13 cellular contexts compared by ENCODE assay signal in the genomic region with DNA sequence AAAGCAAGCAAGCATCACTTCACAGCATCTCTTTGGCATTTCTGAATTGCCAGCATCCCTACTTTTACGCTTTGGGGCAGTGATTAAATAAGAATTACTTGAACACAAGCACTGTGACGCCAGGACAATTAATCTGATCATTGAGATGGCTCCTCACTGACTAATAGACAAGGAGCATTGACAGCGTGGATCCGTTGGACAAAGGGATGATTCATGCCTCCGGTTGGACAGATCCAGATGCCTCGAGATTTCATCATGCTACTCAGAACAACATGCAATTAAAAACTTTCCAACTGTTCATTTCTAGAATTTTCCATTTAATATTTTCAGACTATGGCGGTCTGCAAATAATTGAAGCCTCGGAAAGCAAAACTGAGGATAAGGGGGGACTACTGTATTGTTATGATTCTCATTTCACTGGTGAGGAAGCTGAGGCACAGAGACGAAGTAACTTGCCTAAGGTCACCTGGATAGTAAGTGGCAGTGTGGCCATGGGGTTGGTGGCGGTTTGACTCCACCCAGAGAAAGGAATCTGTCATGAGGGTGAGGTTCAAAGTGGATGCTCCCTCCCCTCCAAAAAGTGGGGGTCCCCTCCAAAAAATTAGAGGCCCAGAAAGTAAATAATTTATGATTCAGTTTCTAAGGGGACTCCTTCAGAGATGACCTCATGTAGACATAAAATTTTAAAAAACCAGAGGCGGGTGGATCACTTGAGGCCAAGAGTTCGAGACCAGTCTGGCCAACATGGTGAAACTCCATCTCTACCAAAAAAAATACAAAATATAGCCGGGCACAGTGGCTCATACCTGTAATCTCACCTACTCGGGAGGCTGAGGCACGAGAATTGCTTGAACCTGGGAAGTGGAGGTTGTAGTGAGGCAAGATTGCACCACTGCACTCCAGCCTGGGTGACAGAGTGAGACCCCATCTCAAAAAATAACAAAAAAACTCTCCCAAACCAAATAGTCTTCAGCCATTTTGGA. TPM values are rescaled to one million over a fixed set of nuclear protein-coding genes. Genes with fewer than 3 reads are reported as not detected.
DNase-seq lines count a peak whose midpoint lies in the region; ATAC-seq, FAIRE-seq and TF ChIP-seq lines count a peak whose summit lies in the region.
"Had no signal": no experiment of that assay in that cellular context is flagged by ENCODE, and none has a peak within 500 bp of the region (broad histone marks: within the 10 kb centered on the region; RNA-seq: fewer than 3 reads in every experiment).

No MANE protein-coding gene starts in this region.

- no peak for FAIRE-seq in GM19239 (lab: Jason Lieb, UNC)

- H3K4me3 ChIP-seq in esophagus muscularis mucosa (no peak overlapping the region), osteoblast (ENCODE audit: insufficient read depth, low read length) (no peak overlapping the region)

- ATAC-seq in HG02852 (IDR thresholded peaks at IDR 0.05; ENCODE audit: unreplicated experiment): no peak
- ATAC-seq in HG03460 (IDR thresholded peaks at IDR 0.05; ENCODE audit: unreplicated experiment): no peak

- TF ChIP-seq CTCF in esophagus muscularis mucosa (IDR thresholded peaks at IDR 0.05) (no peak), osteoblast (IDR thresholded peaks at IDR 0.05; ENCODE audit: extremely low read depth, low read depth, low read length) (no peak)

- H3K79me2 ChIP-seq in osteoblast (ENCODE audit: insufficient read depth, low read length): no peaks in the 10 kb centered on the region

- no peak overlapping the region for H2AFZ ChIP-seq in osteoblast (ENCODE audit: low read length)

- H3K27ac ChIP-seq in esophagus muscularis mucosa (replicated peaks in 1 of 4): no peak overlapping the region
- H3K27ac ChIP-seq in osteoblast (ENCODE audit: low read depth, low read length): no peak overlapping the region

- no peak for TF ChIP-seq POLR2A in esophagus muscularis mucosa (IDR thresholded peaks at IDR 0.05; ENCODE audit: low read depth)

- 87% methylated on average over 15 of the region's 15 CpGs for WGBS in esophagus muscularis mucosa

- H3K36me3 ChIP-seq in esophagus muscularis mucosa (no peaks in the 10 kb centered on the region), osteoblast (ENCODE audit: insufficient read depth, low read length) (no peaks in the 10 kb centered on the region)

- peak; percentile 68 for DNase-seq in GM04503 (ENCODE audit: low read depth)
- DNase-seq in RKO (ENCODE audit: low spot score): peak; percentile 73
- DNase-seq in esophagus muscularis mucosa (ENCODE audit: extremely low spot score): peak; percentile 80
- peak; percentile 90 for DNase-seq in osteoblast (ENCODE audit: insufficient read length, low spot score, missing footprints)
- DNase-seq in GM19239 (ENCODE audit: insufficient read length, low spot score): no peak
- DNase-seq in NCI-H2171 treated with DMSO at 0.1 percent for 48 hours (lab: John Stamatoyannopoulos, UW): no peak
- DNase-seq: activated B cell treated with CpG ODN at 0.5 μM for 24 hours, DMS79, NCI-H2107, RPMI8226 had no signal

- H3K27me3 ChIP-seq in esophagus muscularis mucosa (no peaks in the 10 kb centered on the region), osteoblast (ENCODE audit: insufficient read depth, low read length) (no peaks in the 10 kb centered on the region)

- TF ChIP-seq EP300 in esophagus muscularis mucosa (IDR thresholded peaks at IDR 0.05): no peak

- no peaks in the 10 kb centered on the region for H3K9me3 ChIP-seq in esophagus muscularis mucosa
- H3K9me3 ChIP-seq in osteoblast (ENCODE audit: low read depth, low read length): no peaks in the 10 kb centered on the region

- intact Hi-C loops in esophagus muscularis mucosa (cut with DNase I): loop anchor here (5.0 kb wide), 1 partner anchor 37 kb away; no protein-coding TSS in a partner anchor

- no peak overlapping the region for H3K4me2 ChIP-seq in osteoblast (ENCODE audit: insufficient read depth, low read length)

- H3K4me1 ChIP-seq in esophagus muscularis mucosa (peaks cover 9 to 13% (median 11%) of the 10 kb centered on the region in 4 donors), osteoblast (ENCODE audit: insufficient read depth, low read length) (peaks cover 5% of the 10 kb centered on the region)

- no peaks in the 10 kb centered on the region for H4K20me1 ChIP-seq in osteoblast (ENCODE audit: insufficient read depth, low read length)

RNA-seq across cellular contexts. Expression of a gene that starts 12.3 kb away (rescaled TPM):
- 1 to 10 TPM in 1 of 4 donors, not detected in 3; 1.3 TPM for total RNA-seq in esophagus muscularis mucosa
- total RNA-seq in osteoblast: not detected in 2 replicates
- total RNA-seq: activated B cell treated with CpG ODN at 0.5 μM for 24 hours, mononuclear cell had no signal

Comparison
In these comparisons a context has a peak if more than half of its experiments do, and no peak if none do; other contexts are left out.
1. DNase-seq: peak in GM04503 (single experiment), RKO (single experiment), esophagus muscularis mucosa (single experiment) and osteoblast (single experiment); none in GM19239 (single experiment) and NCI-H2171 treated with DMSO at 0.1 percent for 48 hours (single experiment).